14 cellular contexts compared by ENCODE assay signal in the genomic region with DNA sequence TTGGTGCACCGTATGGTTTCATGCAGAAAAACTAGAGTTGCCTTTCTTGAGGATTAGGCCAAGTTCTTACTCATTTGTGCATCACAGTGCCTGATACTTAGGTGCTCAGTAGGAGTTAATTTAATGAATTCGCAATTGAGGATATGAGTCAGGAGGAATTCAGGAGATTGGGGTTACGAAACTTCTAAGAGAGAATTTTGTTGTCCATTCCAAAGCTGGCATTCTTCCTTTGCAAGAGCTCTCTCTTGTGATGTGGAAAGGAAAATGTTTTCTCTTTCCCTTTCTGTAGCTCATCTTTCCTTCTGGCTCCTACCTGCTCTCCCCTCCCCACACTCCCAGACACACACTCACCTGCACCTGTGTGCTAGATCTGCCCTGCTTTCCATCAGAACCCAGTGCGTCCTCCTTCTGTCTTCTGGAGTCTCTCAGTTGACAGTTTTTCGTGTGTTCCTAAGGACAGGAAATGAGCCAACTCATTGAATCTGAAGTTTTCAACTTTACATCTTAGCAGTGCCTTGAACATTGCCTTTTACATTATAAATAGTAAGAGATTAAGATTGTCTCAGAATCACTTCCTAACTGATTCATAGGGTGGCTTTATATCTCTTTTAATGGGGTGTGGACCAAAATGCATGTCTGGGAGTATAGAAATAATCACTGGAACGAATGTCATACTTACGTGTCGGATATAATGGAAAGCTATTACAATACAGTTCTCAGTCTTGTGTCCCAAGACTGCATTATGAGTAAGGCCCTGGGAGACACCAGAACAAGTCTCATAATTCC. TPM values are rescaled to one million over a fixed set of nuclear protein-coding genes. Genes with fewer than 3 reads are reported as not detected.
DNase-seq lines count a peak whose midpoint lies in the region; ATAC-seq, FAIRE-seq and TF ChIP-seq lines count a peak whose summit lies in the region.
"Had no signal": no experiment of that assay in that cellular context is flagged by ENCODE, and none has a peak within 500 bp of the region (broad histone marks: within the 10 kb centered on the region; RNA-seq: fewer than 3 reads in every experiment).

No MANE protein-coding gene starts in this region.

- no peak for ATAC-seq in HG03135 (IDR thresholded peaks at IDR 0.05; ENCODE audit: unreplicated experiment)
- ATAC-seq in body of pancreas, result no peak

- POLR2A ChIA-PET in AG04450 (lab: Yijun Ruan, JAX), result interaction anchor here (0.7 to 1.0 kb wide), 4 partner anchors 19 to 52 kb away, joined by 3 to 5 read pairs (median 4); partner anchors contain the start of genes ERCC5 and TEX30

- FAIRE-seq in HTR-8/SVneo (lab: Jason Lieb, UNC), result no peak
- FAIRE-seq: frontal cortex had no signal

- H3K36me3 ChIP-seq in WERI-Rb-1, result peaks cover 61% of the 10 kb centered on the region
- peaks cover 0 to 18% of the 10 kb centered on the region in 2 donors for H3K36me3 ChIP-seq in body of pancreas (replicated peaks in 1 of 2; ENCODE audit: insufficient read depth in 1 of 2, low read depth in 2 of 2)

- no peaks in the 10 kb centered on the region for H3K9me3 ChIP-seq in AG04450 (ENCODE audit: control insufficient read depth, insufficient read depth, low read length)
- peaks cover 3% of the 10 kb centered on the region for H3K9me3 ChIP-seq in WERI-Rb-1 (ENCODE audit: severe bottlenecking)
- no peaks in the 10 kb centered on the region for H3K9me3 ChIP-seq in body of pancreas

- no peak for TF ChIP-seq POLR2A in body of pancreas (IDR thresholded peaks at IDR 0.05)

- H3K4me3 ChIP-seq in AG04450 (ENCODE audit: low read depth, low read length) (peak overlapping the region; percentile 52), astrocyte of the cerebellum (ENCODE audit: low read depth, low read length) (peak overlapping the region; percentile 29), WERI-Rb-1 (ENCODE audit: low read depth, low read length) (no peak overlapping the region), body of pancreas (no peak overlapping the region)

- H3K27me3 ChIP-seq in AG04450 (ENCODE audit: control insufficient read depth, insufficient read depth, low read length) (no peaks in the 10 kb centered on the region), WERI-Rb-1 (ENCODE audit: insufficient read depth, low read depth, severe bottlenecking) (no peaks in the 10 kb centered on the region), body of pancreas (no peaks in the 10 kb centered on the region)

- 84% methylated on average over 8 of the region's 8 CpGs for WGBS in body of pancreas, 2 donors

- H3K27ac ChIP-seq in AG04450 (ENCODE audit: low read depth, low read length), result peak overlapping the region; percentile 93
- no peak overlapping the region for H3K27ac ChIP-seq in WERI-Rb-1
- H3K27ac ChIP-seq in body of pancreas, result no peak overlapping the region

- in situ Hi-C loops in astrocyte of the cerebellum (cut with HindIII; ENCODE audit: low sequenced_read_pairs), result no loop called here

- intact Hi-C loops in body of pancreas (cut with DNase I), result no loop called here

- TF ChIP-seq CTCF in AG04450 (IDR thresholded peaks at IDR 0.05; ENCODE audit: low read depth, low read length), result no peak
- no peak for TF ChIP-seq CTCF in astrocyte of the cerebellum (IDR thresholded peaks at IDR 0.05; ENCODE audit: low read depth, low read length, missing control alignments)
- TF ChIP-seq CTCF in WERI-Rb-1 (IDR thresholded peaks at IDR 0.05; ENCODE audit: low read depth, low read length), result no peak
- no peak for TF ChIP-seq CTCF in body of pancreas (IDR thresholded peaks at IDR 0.05)

- CTCF ChIA-PET in AG04450 (lab: Charles Lee), result interaction anchor here (2.4 kb wide), 1 partner anchor 26 kb away, joined by 14 read pairs; no protein-coding TSS in a partner anchor

- peak; percentile 71 for DNase-seq in AG04450 (ENCODE audit: low read depth, low spot score)
- peak; percentile 26 for DNase-seq in HTR-8/SVneo (ENCODE audit: insufficient read length, low spot score)
- DNase-seq in astrocyte of the cerebellum (ENCODE audit: low read depth), result peak; percentile 93
- DNase-seq in iris pigment epithelial cell (ENCODE audit: low read depth), result peak; percentile 96
- no peak for DNase-seq in WERI-Rb-1
- DNase-seq in body of pancreas, result no peak
- no peak for DNase-seq in NCI-H146 treated with DMSO at 0.1 percent for 48 hours (lab: John Stamatoyannopoulos, UW; ENCODE audit: unreplicated experiment)
- DNase-seq: activated CD4-positive, alpha-beta T cell treated with anti-CD3 and anti-CD28 coated beads for 4 hours; CD4-positive, CD25-positive, alpha-beta regulatory T cell; NCI-H1092 treated with DMSO at 0.1 percent for 48 hours; stimulated activated CD4-positive, alpha-beta T cell treated with anti-CD3 and anti-CD28 coated beads, Interleukin-15, amount 100 ng/mL, for 24 hours had no signal

- peaks cover 5% of the 10 kb centered on the region for H3K4me1 ChIP-seq in body of pancreas

RNA-seq across cellular contexts. Expression of gene ERCC5, which starts 19.7 kb away (rescaled TPM):
- polyA plus RNA-seq in AG04450 (2011; rRNA removed), result 39.2 and 47.6 TPM in 2 replicates
- polyA minus RNA-seq in AG04450 (2011; rRNA and poly(A)+ RNA removed), result 26.3 and 27.8 TPM in 2 replicates
- total RNA-seq in body of pancreas, result 10 to 100 TPM; 31.9 to 42.8 TPM

RNA-seq across cellular contexts. Expression of gene BIVM, which starts 27.2 kb away (rescaled TPM):
- 16.9 and 26.7 TPM in 2 replicates for polyA plus RNA-seq in AG04450 (2011; rRNA removed)
- 3.5 and 7.6 TPM in 2 replicates for polyA minus RNA-seq in AG04450 (2011; rRNA and poly(A)+ RNA removed)
- 10 to 100 TPM; 15.8 to 18.9 TPM for total RNA-seq in body of pancreas

RNA-seq across cellular contexts. Expression of gene POGLUT2, which starts 27.3 kb away (rescaled TPM):
- 17.8 and 24.8 TPM in 2 replicates for polyA plus RNA-seq in AG04450 (2011; rRNA removed)
- 5.8 and 6.1 TPM in 2 replicates for polyA minus RNA-seq in AG04450 (2011; rRNA and poly(A)+ RNA removed)
- 1 to 10 TPM in 1 of 2 donors, not detected in 1; 4.2 TPM for total RNA-seq in body of pancreas
- total RNA-seq: mononuclear cell had no signal

RNA-seq across cellular contexts. Expression of gene TEX30, which starts 52.5 kb away (rescaled TPM):
- 9.0 and 13.0 TPM in 2 replicates for polyA plus RNA-seq in AG04450 (2011; rRNA removed)
- 1.5 and 1.7 TPM in 2 replicates for polyA minus RNA-seq in AG04450 (2011; rRNA and poly(A)+ RNA removed)
- 1 to 10 TPM; 3.6 to 4.2 TPM for total RNA-seq in body of pancreas

Comparison
In these comparisons a context has a peak if more than half of its experiments do, and no peak if none do; other contexts are left out.
1. DNase-seq: peak in AG04450 (single experiment), HTR-8/SVneo (single experiment), astrocyte of the cerebellum (single experiment) and iris pigment epithelial cell (single experiment); none in WERI-Rb-1 (single experiment), body of pancreas (0 of 4) and NCI-H146 treated with DMSO at 0.1 percent for 48 hours (single experiment).
2. H3K4me3 ChIP-seq: peak in AG04450 (single experiment) and astrocyte of the cerebellum (single experiment); none in WERI-Rb-1 (single experiment) and body of pancreas (0 of 2).